8 cellular contexts compared by ENCODE assay signal in genomic region chr16:86563489-86564345, GRCh38. TPM values are rescaled to one million over a fixed set of nuclear protein-coding genes. Genes with fewer than 3 reads are reported as not detected.
DNase-seq lines count a peak whose midpoint lies in the region; ATAC-seq and TF ChIP-seq lines count a peak whose summit lies in the region.

No MANE protein-coding gene starts in this region.

- no peaks in the 10 kb centered on the region for H3F3A ChIP-seq in OCI-LY1 (ENCODE audit: insufficient read depth, low read length)

- H3K4me2 ChIP-seq in OCI-LY1 (ENCODE audit: low read length): peak overlapping the region; percentile 27; the same call in 1 of the 2 replicates

- no peak overlapping the region for H3K9ac ChIP-seq in OCI-LY1 (ENCODE audit: low read length)

- peaks cover 2% of the 10 kb centered on the region for H3K27me3 ChIP-seq in AG04450 (ENCODE audit: control insufficient read depth, insufficient read depth, low read length)
- H3K27me3 ChIP-seq in OCI-LY1 (ENCODE audit: insufficient read depth, low read length): no peaks in the 10 kb centered on the region; the same call in 1 of the 2 replicates

- H3K4me3 ChIP-seq in AG04450 (ENCODE audit: low read depth, low read length) (peak overlapping the region; percentile 50), OCI-LY1 (ENCODE audit: low read depth, low read length, poor library complexity, severe bottlenecking) (no peak overlapping the region), epithelial cell of proximal tubule (ENCODE audit: low read depth, low read length) (peak overlapping the region; percentile 43)

- peak; percentile 80 for ATAC-seq in GM19023 (IDR thresholded peaks at IDR 0.05; ENCODE audit: unreplicated experiment)

- H3K9me3 ChIP-seq in AG04450 (ENCODE audit: control insufficient read depth, insufficient read depth, low read length): no peaks in the 10 kb centered on the region; the same call in 1 of the 2 replicates
- no peaks in the 10 kb centered on the region for H3K9me3 ChIP-seq in OCI-LY1 (ENCODE audit: low read length)

- no peaks in the 10 kb centered on the region for H3K36me3 ChIP-seq in OCI-LY1 (ENCODE audit: insufficient read depth, low read length)

- POLR2A ChIA-PET in AG04450 (lab: Yijun Ruan, JAX): interaction anchor here (0.6 kb wide), 1 partner anchor 821 kb away, joined by 4 read pairs; no protein-coding TSS in a partner anchor

- H2AFZ ChIP-seq in OCI-LY1 (ENCODE audit: low read length): no peak overlapping the region

- DNase-seq in AG04450 (ENCODE audit: low read depth, low spot score): peak; percentile 80
- peak; percentile 86 for DNase-seq in HuH-7 (ENCODE audit: low spot score)
- DNase-seq in activated CD8-positive, alpha-beta memory T cell treated with anti-CD3 and anti-CD28 coated beads, Interleukin-2, amount 50 U/mL, for 4 hours: peak; percentile 82
- DNase-seq in epithelial cell of proximal tubule (ENCODE audit: low read depth): no peak
- DNase-seq in myocyte (ENCODE audit: low read depth): peak; percentile 92
- DNase-seq in stimulated activated CD8-positive, alpha-beta memory T cell treated with anti-CD3 and anti-CD28 coated beads, Interleukin-7, amount 100 ng/mL, for 24 hours (ENCODE audit: low read depth): peak; percentile 80

- peaks cover 11% of the 10 kb centered on the region for H3K4me1 ChIP-seq in OCI-LY1 (ENCODE audit: insufficient read depth, low read length, severe bottlenecking)

- CTCF ChIA-PET in AG04450 (lab: Charles Lee): interaction anchor here (0.7 to 4.4 kb wide), 41 partner anchors 9 to 744 kb away, joined by 3 to 148 read pairs (median 4); no protein-coding TSS in a partner anchor

- TF ChIP-seq CTCF in AG04450 (IDR thresholded peaks at IDR 0.05; ENCODE audit: low read depth, low read length) (peak; percentile 100), OCI-LY1 (IDR thresholded peaks at IDR 0.05; ENCODE audit: low read length) (peak; percentile 100), epithelial cell of proximal tubule (conservative IDR thresholded peaks at IDR 0.05; ENCODE audit: low read depth, low read length) (peak; percentile 100)

- H3K9me2 ChIP-seq in OCI-LY1 (ENCODE audit: low read depth, low read length): no peaks in the 10 kb centered on the region

- H4K20me1 ChIP-seq in OCI-LY1 (ENCODE audit: insufficient read depth, low read length): no peaks in the 10 kb centered on the region

- no peaks in the 10 kb centered on the region for H3K79me2 ChIP-seq in OCI-LY1 (ENCODE audit: insufficient read depth, low read length)

- H3K27ac ChIP-seq in AG04450 (ENCODE audit: low read depth, low read length) (peak overlapping the region; percentile 47), OCI-LY1 (ENCODE audit: low read depth, low read length, poor library complexity, severe bottlenecking) (no peak overlapping the region)

RNA-seq across cellular contexts. Expression of gene FOXC2, which starts 2.9 kb away (rescaled TPM):
- polyA plus RNA-seq in AG04450 (2011; rRNA removed): 0.79 and 1.6 TPM in 2 replicates
- polyA minus RNA-seq in AG04450 (2011; rRNA and poly(A)+ RNA removed): 1.1 and 2.0 TPM in 2 replicates
- total RNA-seq in epithelial cell of proximal tubule: 26.5 and 30.1 TPM in 2 replicates
- 0.45 and 1.0 TPM in 2 replicates for total RNA-seq in myocyte
- 4.0 TPM for polyA plus RNA-seq in myocyte (2012)

RNA-seq across cellular contexts. Expression of gene MTHFSD, which starts 8.7 kb away (rescaled TPM):
- 15.6 and 16.7 TPM in 2 replicates for polyA plus RNA-seq in AG04450 (2011; rRNA removed)
- polyA minus RNA-seq in AG04450 (2011; rRNA and poly(A)+ RNA removed): 22.9 and 23.5 TPM in 2 replicates
- 7.1 and 13.2 TPM in 2 replicates for total RNA-seq in epithelial cell of proximal tubule
- total RNA-seq in myocyte: 13.0 and 17.9 TPM in 2 replicates
- polyA plus RNA-seq in myocyte (2012): 14.5 TPM

RNA-seq across cellular contexts. Expression of gene FOXL1, which starts 14.6 kb away (rescaled TPM):
- 41.1 and 41.9 TPM in 2 replicates for polyA plus RNA-seq in AG04450 (2011; rRNA removed)
- polyA minus RNA-seq in AG04450 (2011; rRNA and poly(A)+ RNA removed): 29.7 and 30.4 TPM in 2 replicates
- 11.6 and 14.6 TPM in 2 replicates for total RNA-seq in epithelial cell of proximal tubule
- total RNA-seq in myocyte: 0.67 and 1.5 TPM in 2 replicates
- 0.50 TPM for polyA plus RNA-seq in myocyte (2012)

RNA-seq across cellular contexts. Expression of gene FOXF1, which starts 53.4 kb away (rescaled TPM):
- polyA plus RNA-seq in AG04450 (2011; rRNA removed): 61.0 and 65.1 TPM in 2 replicates
- 56.9 and 66.0 TPM in 2 replicates for polyA minus RNA-seq in AG04450 (2011; rRNA and poly(A)+ RNA removed)
- total RNA-seq in epithelial cell of proximal tubule: 0.12 TPM in 1 of 2 replicates, not detected in the other
- total RNA-seq in myocyte: not detected in 2 replicates
- polyA plus RNA-seq in myocyte (2012): not detected

Comparison
In these comparisons a context has a peak if more than half of its experiments do, and no peak if none do; other contexts are left out.
1. RNA of gene FOXC2, which starts 2.9 kb away (total RNA-seq): 26.5 to 30.1 TPM in epithelial cell of proximal tubule; 0.45 to 1.0 TPM in myocyte; every median in the first group is over 10 times any median in the second.
2. Peak in every context shown above with its lines, with median percentiles within 50 percentile points of each other: CTCF ChIP-seq.